Comparison of ENCODE assay signal across 8 cellular contexts in genomic region chr3:141412087-141412935, GRCh38. TPM values are rescaled to one million over a fixed set of nuclear protein-coding genes. Genes with fewer than 3 reads are reported as not detected.
DNase-seq lines count a peak whose midpoint lies in the region; ATAC-seq and TF ChIP-seq lines count a peak whose summit lies in the region.

No MANE protein-coding gene starts in this region.

- no peaks in the 10 kb centered on the region for H3K27me3 Mint-ChIP-seq in activated T-helper 2 cell treated with anti-CD3 and anti-CD28 coated beads, Interferon-gamma antibody, Interleukin-2, Interleukin-4, amounts not matched to agents 10 μg/mL and 5 μg/mL and 100 μg/mL, durations not matched to agents 14 hours and 24 hours and 36 hours (ENCODE audit: low read depth)

- H3K27me3 ChIP-seq in neutrophil: no peaks in the 10 kb centered on the region

- peak overlapping the region in 1 of 2 experiments; percentile 29 for H3K4me3 ChIP-seq in neutrophil (ENCODE audit: low read depth in 1 of 2, low read length in 1 of 2)

- H3K36me3 ChIP-seq in neutrophil: peaks cover 25% of the 10 kb centered on the region

- H3K4me1 Mint-ChIP-seq in activated T-helper 2 cell treated with anti-CD3 and anti-CD28 coated beads, Interferon-gamma antibody, Interleukin-2, Interleukin-4, amounts not matched to agents 10 μg/mL and 5 μg/mL and 100 μg/mL, durations not matched to agents 14 hours and 24 hours and 36 hours (ENCODE audit: low read depth): peaks cover 64% of the 10 kb centered on the region

- no peak for TF ChIP-seq CTCF in neutrophil (IDR thresholded peaks at IDR 0.05)

- peaks cover 42 to 56% of the 10 kb centered on the region in 2 experiments for H3K4me1 ChIP-seq in neutrophil (ENCODE audit: control insufficient read depth in 1 of 2, insufficient read depth in 1 of 2, low read depth in 1 of 2, low read length in 1 of 2)

- H3K36me3 Mint-ChIP-seq in activated T-helper 2 cell treated with anti-CD3 and anti-CD28 coated beads, Interferon-gamma antibody, Interleukin-2, Interleukin-4, amounts not matched to agents 10 μg/mL and 5 μg/mL and 100 μg/mL, durations not matched to agents 14 hours and 24 hours and 36 hours (ENCODE audit: low read depth): peaks cover 68% of the 10 kb centered on the region

- no peaks in the 10 kb centered on the region for H3K9me3 Mint-ChIP-seq in activated T-helper 2 cell treated with anti-CD3 and anti-CD28 coated beads, Interferon-gamma antibody, Interleukin-2, Interleukin-4, amounts not matched to agents 10 μg/mL and 5 μg/mL and 100 μg/mL, durations not matched to agents 14 hours and 24 hours and 36 hours

- H3K27ac ChIP-seq in neutrophil: peak overlapping the region; percentile 71

- peak; percentile 63 for ATAC-seq in GM19395 (IDR thresholded peaks at IDR 0.05; ENCODE audit: unreplicated experiment)
- no peak for ATAC-seq in HG02763 (IDR thresholded peaks at IDR 0.05; ENCODE audit: unreplicated experiment)

- intact Hi-C loops in activated T-helper 2 cell treated with anti-CD3 and anti-CD28 coated beads, Interferon-gamma antibody, Interleukin-2, Interleukin-4, amounts not matched to agents 10 μg/mL and 5 μg/mL and 100 μg/mL, durations not matched to agents 14 hours and 24 hours and 36 hours (cut with micrococcal nuclease): loop anchor here (2.0 to 10.0 kb wide), 5 partner anchors 42 to 468 kb away; partner anchors contain the start of genes PXYLP1 and SLC25A36

- H3K9me3 ChIP-seq in neutrophil: no peaks in the 10 kb centered on the region

- peak overlapping the region; percentile 98 for H3K27ac Mint-ChIP-seq in activated T-helper 2 cell treated with anti-CD3 and anti-CD28 coated beads, Interferon-gamma antibody, Interleukin-2, Interleukin-4, amounts not matched to agents 10 μg/mL and 5 μg/mL and 100 μg/mL, durations not matched to agents 14 hours and 24 hours and 36 hours

- peak overlapping the region; percentile 76 for H3K4me3 Mint-ChIP-seq in activated T-helper 2 cell treated with anti-CD3 and anti-CD28 coated beads, Interferon-gamma antibody, Interleukin-2, Interleukin-4, amounts not matched to agents 10 μg/mL and 5 μg/mL and 100 μg/mL, durations not matched to agents 14 hours and 24 hours and 36 hours (ENCODE audit: low read depth)

- DNase-seq in AG08395 (ENCODE audit: low spot score) (peak; percentile 62), NCI-H226 (peak; percentile 36), fibroblast of peridontal ligament (ENCODE audit: extremely low read depth) (peak; percentile 91), NCI-H345 (lab: John Stamatoyannopoulos, UW) (no peak)
- peak; percentile 57 for DNase-seq in activated T-helper 2 cell treated with anti-CD3 and anti-CD28 coated beads, Interferon-gamma antibody, Interleukin-2, Interleukin-4, amounts not matched to agents 10 μg/mL and 5 μg/mL and 100 μg/mL, durations not matched to agents 14 hours and 24 hours and 36 hours (ENCODE audit: low spot score)

RNA-seq across cellular contexts. Expression of gene ZBTB38, which starts 44.0 kb away (rescaled TPM):
- 25.4 and 27.2 TPM in 2 replicates for total RNA-seq in activated T-helper 2 cell treated with anti-CD3 and anti-CD28 coated beads, Interferon-gamma antibody, Interleukin-2, Interleukin-4, amounts not matched to agents 10 μg/mL and 5 μg/mL and 100 μg/mL, durations not matched to agents 14 hours and 24 hours and 36 hours
